33 cellular contexts compared by ENCODE assay signal in genomic region chr21:42775891-42776290, GRCh38.
"Had no signal": no experiment of that assay in that cellular context is flagged by ENCODE, and none has a peak within 500 bp of the region (broad histone marks: within the 10 kb centered on the region; RNA-seq: fewer than 3 reads in every experiment).

No MANE protein-coding gene starts in this region.

- H3K27ac ChIP-seq: adrenal gland, VCaP had no signal

- H3K4me1 Mint-ChIP-seq: activated T-helper 17 cell treated with anti-CD3 and anti-CD28 coated beads, Interleukin-2, amount 50 U/mL, for 72 hours had no signal

- ATAC-seq: activated CD8-positive, alpha-beta T cell treated with anti-CD3 and anti-CD28 coated beads for 36 hours; activated naive CD4-positive, alpha-beta T cell treated with anti-CD3 and anti-CD28 coated beads, Interleukin-2, amount 50 U/mL, for 72 hours; activated T-cell treated with anti-CD3 and anti-CD28 coated beads, Interleukin-2, amount 50 U/mL, for 4 hours; activated T-cell treated with anti-CD3 and anti-CD28 coated beads, Interleukin-2, amount 50 U/mL, for 72 hours; activated T-helper 17 cell treated with anti-CD3 and anti-CD28 coated beads, Interleukin-2, amount 50 U/mL, for 72 hours had no signal

- H3K4me3 Mint-ChIP-seq: activated B cell treated with CpG ODN at 0.5 μM for 24 hours; activated CD4-positive, alpha-beta memory T cell treated with anti-CD3 and anti-CD28 coated beads for 36 hours; activated CD4-positive, alpha-beta T cell treated with anti-CD3 and anti-CD28 coated beads, Interleukin-2, amount 10 ng/mL, durations not matched to agents 24 days and 14 days; activated CD8-positive, alpha-beta T cell treated with anti-CD3 and anti-CD28 coated beads for 36 hours; activated naive CD4-positive, alpha-beta T cell treated with anti-CD3 and anti-CD28 coated beads for 36 hours; activated naive CD8-positive, alpha-beta T cell treated with anti-CD3 and anti-CD28 coated beads for 36 hours; activated T-cell treated with anti-CD3 and anti-CD28 coated beads, Interleukin-2, amount 50 U/mL, for 4 hours; activated T-cell treated with anti-CD3 and anti-CD28 coated beads, Interleukin-2, amount 50 U/mL, for 72 hours; activated T-helper 1 cell treated with anti-CD3 and anti-CD28 coated beads, Interleukin-12 subunit alpha, Interleukin-12 subunit beta, Interleukin-2, Interleukin-4 antibody, amounts not matched to agents 30 ng/mL and 10 ng/mL and 1 ng/mL, durations not matched to agents 14 hours and 24 hours and 36 hours; activated T-helper 17 cell treated with anti-CD3 and anti-CD28 coated beads, Interleukin-2, amount 50 U/mL, for 72 hours; brain; T-helper 1 cell treated with Interleukin-12 subunit alpha and Interleukin-12 subunit beta and Interleukin-4 antibody, amounts not matched to agents 30 μg/mL and 1 μg/mL, for 36 hours; T-helper 2 cell treated with Interferon-gamma antibody and Interleukin-4, amounts not matched to agents 5 μg/mL and 100 μg/mL, for 36 hours had no signal

- H3K9me3 Mint-ChIP-seq: activated B cell treated with CpG ODN at 0.5 μM for 24 hours; activated CD4-positive, alpha-beta memory T cell treated with anti-CD3 and anti-CD28 coated beads for 36 hours; activated CD4-positive, alpha-beta T cell treated with anti-CD3 and anti-CD28 coated beads, Interleukin-2, amount 10 ng/mL, durations not matched to agents 24 days and 14 days; activated CD8-positive, alpha-beta T cell treated with anti-CD3 and anti-CD28 coated beads for 36 hours; activated naive CD4-positive, alpha-beta T cell treated with anti-CD3 and anti-CD28 coated beads for 36 hours; activated naive CD4-positive, alpha-beta T cell treated with anti-CD3 and anti-CD28 coated beads, Interleukin-2, amount 50 U/mL, for 72 hours; activated naive CD8-positive, alpha-beta T cell treated with anti-CD3 and anti-CD28 coated beads for 36 hours; activated T-cell treated with anti-CD3 and anti-CD28 coated beads, Interleukin-2, amount 50 U/mL, for 4 hours; activated T-cell treated with anti-CD3 and anti-CD28 coated beads, Interleukin-2, amount 50 U/mL, for 72 hours; activated T-helper 1 cell treated with anti-CD3 and anti-CD28 coated beads, Interleukin-12 subunit alpha, Interleukin-12 subunit beta, Interleukin-2, Interleukin-4 antibody, amounts not matched to agents 30 ng/mL and 10 ng/mL and 1 ng/mL, durations not matched to agents 14 hours and 24 hours and 36 hours; activated T-helper 17 cell treated with anti-CD3 and anti-CD28 coated beads, Interleukin-2, amount 50 U/mL, for 72 hours; T-helper 1 cell treated with Interleukin-12 subunit alpha and Interleukin-12 subunit beta and Interleukin-4 antibody, amounts not matched to agents 30 μg/mL and 1 μg/mL, for 36 hours; T-helper 2 cell treated with Interferon-gamma antibody and Interleukin-4, amounts not matched to agents 5 μg/mL and 100 μg/mL, for 36 hours had no signal

- DNase-seq: activated B cell treated with CpG ODN at 0.5 μM for 24 hours; activated CD4-positive, alpha-beta memory T cell treated with anti-CD3 and anti-CD28 coated beads for 36 hours; activated CD4-positive, alpha-beta T cell treated with anti-CD3 and anti-CD28 coated beads for 4 hours; activated CD4-positive, alpha-beta T cell treated with anti-CD3 and anti-CD28 coated beads, Interleukin-2, amount 10 ng/mL, durations not matched to agents 24 days and 14 days; activated CD4-positive, alpha-beta T cell treated with anti-CD3 and anti-CD28 coated beads, Interleukin-2, amount 50 U/mL, for 1 hour; activated CD4-positive, alpha-beta T cell treated with anti-CD3 and anti-CD28 coated beads, Interleukin-2, amount 50 U/mL, for 4 hours; activated CD4-positive, CD25-positive, alpha-beta regulatory T cell treated with anti-CD3 and anti-CD28 coated beads, Interleukin-2, amount 50 U/mL, for 72 hours; activated CD8-positive, alpha-beta memory T cell treated with anti-CD3 and anti-CD28 coated beads, Interleukin-2, amount 50 U/mL, for 4 hours; activated CD8-positive, alpha-beta T cell treated with anti-CD3 and anti-CD28 coated beads for 36 hours; activated effector memory CD4-positive, alpha-beta T cell treated with anti-CD3 and anti-CD28 coated beads, Interleukin-2, amount 50 U/mL, for 16 hours; activated gamma-delta T cell treated with Interleukin-2 at 50 U/mL for 16 hours; activated naive CD4-positive, alpha-beta T cell; activated naive CD4-positive, alpha-beta T cell treated with anti-CD3 and anti-CD28 coated beads for 36 hours; activated naive CD4-positive, alpha-beta T cell treated with anti-CD3 and anti-CD28 coated beads, Interleukin-2, amount 50 U/mL, for 16 hours; activated naive CD8-positive, alpha-beta T cell treated with anti-CD3 and anti-CD28 coated beads for 36 hours; activated T-cell treated with anti-CD3 and anti-CD28 coated beads for 4 hours; activated T-cell treated with anti-CD3 and anti-CD28 coated beads, Interleukin-2, amount 50 U/mL, for 1 hour; activated T-cell treated with anti-CD3 and anti-CD28 coated beads, Interleukin-2, amount 50 U/mL, for 4 hours; activated T-cell treated with anti-CD3 and anti-CD28 coated beads, Interleukin-2, amount 50 U/mL, for 72 hours; adrenal gland; amniotic stem cell; aorta; central memory CD4-positive, alpha-beta T cell; T-helper 1 cell; T-helper 2 cell; T-helper 9 cell had no signal

- H3K36me3 Mint-ChIP-seq: activated CD4-positive, alpha-beta memory T cell treated with anti-CD3 and anti-CD28 coated beads for 36 hours; activated naive CD4-positive, alpha-beta T cell treated with anti-CD3 and anti-CD28 coated beads, Interleukin-2, amount 50 U/mL, for 72 hours; activated naive CD8-positive, alpha-beta T cell treated with anti-CD3 and anti-CD28 coated beads for 36 hours had no signal

- H3K27me3 ChIP-seq: adrenal gland had no signal

- H3K4me3 ChIP-seq: adrenal gland had no signal

- H3K27me3 Mint-ChIP-seq: activated CD8-positive, alpha-beta T cell treated with anti-CD3 and anti-CD28 coated beads for 36 hours; activated T-helper 17 cell treated with anti-CD3 and anti-CD28 coated beads, Interleukin-2, amount 50 U/mL, for 72 hours had no signal

- H3K27ac Mint-ChIP-seq: activated B cell treated with CpG ODN at 0.5 μM for 24 hours; activated CD4-positive, alpha-beta memory T cell treated with anti-CD3 and anti-CD28 coated beads for 36 hours; activated CD4-positive, alpha-beta T cell treated with anti-CD3 and anti-CD28 coated beads, Interleukin-2, amount 10 ng/mL, durations not matched to agents 24 days and 14 days; activated CD8-positive, alpha-beta T cell treated with anti-CD3 and anti-CD28 coated beads for 36 hours; activated naive CD4-positive, alpha-beta T cell treated with anti-CD3 and anti-CD28 coated beads for 36 hours; activated naive CD8-positive, alpha-beta T cell treated with anti-CD3 and anti-CD28 coated beads for 36 hours; activated T-cell treated with anti-CD3 and anti-CD28 coated beads, Interleukin-2, amount 50 U/mL, for 72 hours; activated T-helper 1 cell treated with anti-CD3 and anti-CD28 coated beads, Interleukin-12 subunit alpha, Interleukin-12 subunit beta, Interleukin-2, Interleukin-4 antibody, amounts not matched to agents 30 ng/mL and 10 ng/mL and 1 ng/mL, durations not matched to agents 14 hours and 24 hours and 36 hours; activated T-helper 17 cell treated with anti-CD3 and anti-CD28 coated beads, Interleukin-2, amount 50 U/mL, for 72 hours; T-helper 1 cell treated with Interleukin-12 subunit alpha and Interleukin-12 subunit beta and Interleukin-4 antibody, amounts not matched to agents 30 μg/mL and 1 μg/mL, for 36 hours; T-helper 2 cell treated with Interferon-gamma antibody and Interleukin-4, amounts not matched to agents 5 μg/mL and 100 μg/mL, for 36 hours had no signal

- H3K9me3 ChIP-seq: adrenal gland had no signal
